In the genomic region with DNA sequence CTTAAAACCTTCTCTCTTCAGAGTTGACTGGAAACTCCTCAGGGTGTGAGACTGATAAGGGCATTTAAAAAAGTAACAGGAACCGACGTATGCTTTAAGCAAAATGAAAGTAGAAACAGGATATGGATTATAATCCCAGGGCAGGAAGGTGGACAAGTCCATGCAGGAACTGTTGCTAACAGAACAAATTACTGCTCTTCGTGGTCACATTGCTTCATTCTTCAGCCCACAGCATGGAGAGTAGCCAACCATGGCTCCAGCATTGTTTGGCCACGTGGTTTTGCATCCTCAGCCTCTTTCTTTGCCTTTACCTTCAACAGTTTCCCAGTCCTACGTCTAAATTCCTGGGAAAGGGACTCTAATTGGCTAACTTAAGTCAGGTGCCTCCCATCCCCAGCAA, we compare ENCODE assay signal across 21 cellular contexts.
DNase-seq lines count a peak whose midpoint lies in the region; ATAC-seq, FAIRE-seq and TF ChIP-seq lines count a peak whose summit lies in the region.
"Had no signal": no experiment of that assay in that cellular context is flagged by ENCODE, and none has a peak within 500 bp of the region (broad histone marks: within the 10 kb centered on the region; RNA-seq: fewer than 3 reads in every experiment).

No MANE protein-coding gene starts in this region.

- H3K27ac ChIP-seq in HepG2 (ENCODE audit: extremely low read length, insufficient read depth, low read length) (no peak overlapping the region), right lobe of liver (no peak overlapping the region), H1 (ENCODE audit: low read depth, low read length) (no peak overlapping the region), tibial nerve (no peak overlapping the region)

- H3K36me3 Mint-ChIP-seq in nephron (ENCODE audit: low read depth), result no peaks in the 10 kb centered on the region
- no peaks in the 10 kb centered on the region for H3K36me3 Mint-ChIP-seq in endothelial cell (ENCODE audit: low read depth, unreplicated experiment)
- H3K36me3 Mint-ChIP-seq: CD14-positive monocyte had no signal

- 0% methylated on average over 5 of the region's 5 CpGs for WGBS in HepG2 (ENCODE audit: low lambda C conversion rate)
- WGBS in right lobe of liver (ENCODE audit: insufficient coverage, low coverage, low lambda C conversion rate, missing lambda C conversion rate), result 37% methylated on average over 5 of the region's 5 CpGs
- WGBS in H1 (ENCODE audit: extremely low coverage in 1 of 2, insufficient coverage in 1 of 2, insufficient read length in 1 of 2, insufficient replicate concordance in 2 of 2, low coverage in 1 of 2, low lambda C conversion rate in 2 of 2, missing lambda C conversion rate in 1 of 2), 2 experiments, result 85% methylated on average over 5 of the region's 5 CpGs; no CpG with 5 or more reads in 1 of the 2 experiments
- 47 to 57% methylated on average over 5 of the region's 5 CpGs for WGBS in tibial nerve, 2 donors

- TF ChIP-seq CTCF in HepG2 (CRISPR knock-in tag; IDR thresholded peaks at IDR 0.05) (no peak), right lobe of liver (IDR thresholded peaks at IDR 0.05) (no peak), H1 (IDR thresholded peaks at IDR 0.05; ENCODE audit: control extremely low read depth in 1 of 3, insufficient read depth in 1 of 3, low read depth in 1 of 3, low read length in 3 of 3) (no peak), nephron (IDR thresholded peaks at IDR 0.05; ENCODE audit: unreplicated experiment in 3 of 3) (no peak), endothelial cell (IDR thresholded peaks at IDR 0.05; ENCODE audit: unreplicated experiment) (no peak), tibial nerve (IDR thresholded peaks at IDR 0.05) (no peak)

- ATAC-seq in HepG2, result no peak
- ATAC-seq in right lobe of liver, result no peak
- ATAC-seq in GM18505 (IDR thresholded peaks at IDR 0.05; ENCODE audit: unreplicated experiment), result no peak
- ATAC-seq: HCT116, PC-3 had no signal

- H3K9me3 ChIP-seq in HepG2 (ENCODE audit: low read length) (no peaks in the 10 kb centered on the region; the same call in none of the 2 replicates), right lobe of liver (no peaks in the 10 kb centered on the region), H1 (ENCODE audit: insufficient read depth in 2 of 2, low read depth in 1 of 2, low read length in 1 of 2) (peaks cover 0 to 4% of the 10 kb centered on the region in 2 experiments), tibial nerve (peaks cover 0 to 4% (median 0%) of the 10 kb centered on the region in 4 donors)

- no peaks in the 10 kb centered on the region for H3K36me3 ChIP-seq in HepG2 (replicated peaks in 1 of 2; ENCODE audit: control insufficient read depth in 1 of 2, insufficient read depth in 2 of 2, low read length in 2 of 2)
- no peaks in the 10 kb centered on the region for H3K36me3 ChIP-seq in right lobe of liver
- H3K36me3 ChIP-seq in H1 (ENCODE audit: control insufficient read depth in 2 of 4, insufficient read depth in 4 of 4, low read length in 3 of 4), result no peaks in the 10 kb centered on the region; a peak in 1 of 8 replicates
- H3K36me3 ChIP-seq in tibial nerve, result no peaks in the 10 kb centered on the region

- H3K4me2 ChIP-seq in HepG2 (ENCODE audit: low read depth, low read length) (no peak overlapping the region), H1 (ENCODE audit: insufficient read depth in 1 of 2, low read depth in 2 of 2, low read length in 2 of 2) (no peak overlapping the region)

- H3K4ac ChIP-seq in H1 (replicated peaks; ENCODE audit: insufficient read length, low read depth, low read length), result no peak overlapping the region

- no peak overlapping the region for H2BK5ac ChIP-seq in H1 (ENCODE audit: low read depth, low read length)

- H3K4me1 Mint-ChIP-seq in nephron, result peaks cover 5% of the 10 kb centered on the region
- H3K4me1 Mint-ChIP-seq in endothelial cell (ENCODE audit: unreplicated experiment), result no peaks in the 10 kb centered on the region
- H3K4me1 Mint-ChIP-seq: CD14-positive monocyte had no signal

- no peak overlapping the region for H2AK5ac ChIP-seq in H1 (ENCODE audit: low read depth, low read length)

- H3K9me3 Mint-ChIP-seq in nephron (no peaks in the 10 kb centered on the region), endothelial cell (ENCODE audit: unreplicated experiment) (peaks cover 21% of the 10 kb centered on the region)

- H4K91ac ChIP-seq in H1 (replicated peaks; ENCODE audit: insufficient read length, low read length), result no peak overlapping the region

- H3K18ac ChIP-seq in H1 (ENCODE audit: extremely low read depth, low read length), result no peak overlapping the region

- BruUV-seq in HepG2 (replicated peaks; lab: Mats Ljungman, UMichigan), result no TSS peak

- no peak overlapping the region for H2BK12ac ChIP-seq in H1 (ENCODE audit: low read depth, low read length)

- no peaks in the 10 kb centered on the region for H3K4me1 ChIP-seq in HepG2 (ENCODE audit: insufficient read depth, low read length)
- no peaks in the 10 kb centered on the region for H3K4me1 ChIP-seq in right lobe of liver
- H3K4me1 ChIP-seq in H1 (replicated peaks in 1 of 4; ENCODE audit: control insufficient read depth in 3 of 4, insufficient read depth in 4 of 4, low read length in 3 of 4), result no peaks in the 10 kb centered on the region
- no peaks in the 10 kb centered on the region for H3K4me1 ChIP-seq in tibial nerve

- in situ Hi-C loops in HepG2 (cut with HindIII; ENCODE audit: extremely low pct_ligation_motif_present, low pct_unique_long_range_greater_than_20kb), result no loop called here

- TF ChIP-seq EP300 in HepG2 (IDR thresholded peaks at IDR 0.05; ENCODE audit: low read depth in 2 of 2, low read length in 2 of 2) (no peak), HepG2 (CRISPR knock-in tag; IDR thresholded peaks at IDR 0.05; ENCODE audit: borderline replicate concordance) (no peak), H1 (IDR thresholded peaks at IDR 0.05; ENCODE audit: borderline replicate concordance in 1 of 2, low read depth in 2 of 2, low read length in 2 of 2) (no peak), tibial nerve (IDR thresholded peaks at IDR 0.05) (no peak)

- no peak overlapping the region for H3K9ac ChIP-seq in HepG2 (ENCODE audit: insufficient read depth, low read depth, low read length)
- H3K9ac ChIP-seq in H1 (replicated peaks in 1 of 4; ENCODE audit: extremely low read depth in 1 of 4, low read depth in 3 of 4, low read length in 3 of 4), result no peak overlapping the region

- no peak overlapping the region for H3K23ac ChIP-seq in H1 (ENCODE audit: insufficient read length)

- H3K56ac ChIP-seq in H1 (replicated peaks; ENCODE audit: insufficient read length, low read depth, low read length), result no peak overlapping the region

- H3K79me2 ChIP-seq in HepG2 (ENCODE audit: insufficient read depth, low read length) (no peaks in the 10 kb centered on the region), H1 (ENCODE audit: control insufficient read depth in 1 of 2, insufficient read depth in 2 of 2, low read length in 2 of 2) (no peaks in the 10 kb centered on the region)

- H3K27ac Mint-ChIP-seq in nephron (peak overlapping the region in 2 of 3 experiments; percentile 23 to 94), endothelial cell (ENCODE audit: unreplicated experiment) (no peak overlapping the region)
- H3K27ac Mint-ChIP-seq: CD14-positive monocyte had no signal

- no peak overlapping the region for H4K8ac ChIP-seq in H1 (ENCODE audit: extremely low read depth, insufficient read depth, low read length)

- H2BK15ac ChIP-seq in H1 (ENCODE audit: low read length), result no peak overlapping the region

- no peak overlapping the region for H2BK20ac ChIP-seq in H1 (ENCODE audit: low read length)

- no peaks in the 10 kb centered on the region for H3K23me2 ChIP-seq in H1 (ENCODE audit: low read depth, low read length)

- no peak overlapping the region for H2BK120ac ChIP-seq in H1 (replicated peaks; ENCODE audit: low read depth, low read length)

- no peak overlapping the region for H4K5ac ChIP-seq in H1 (ENCODE audit: insufficient read length, low read depth, low read length)

- DNase-seq in HepG2 (ENCODE audit: low spot score) (no peak), right lobe of liver (no peak), H1 (ENCODE audit: low read depth in 1 of 2, low spot score in 2 of 2) (no peak), cerebellum (ENCODE audit: low spot score) (no peak), endothelial cell (ENCODE audit: low spot score) (no peak), tibial nerve (ENCODE audit: low spot score in 2 of 2) (no peak)
- DNase-seq: 8988T, COR-L47, DMS 273 treated with DMSO at 0.1 percent for 48 hours, GDM1, Kasumi-1, NCI-H1105, NCI-H2081 treated with DMSO at 0.1 percent for 48 hours, NCI-H748 treated with DMSO at 0.1 percent for 48 hours, PC-3, RPMI8226, SIG-M5 had no signal

- TF ChIP-seq POLR2A in HepG2 (IDR thresholded peaks at IDR 0.05; ENCODE audit: insufficient read depth in 1 of 2, low read depth in 2 of 2, low read length in 2 of 2) (no peak), right lobe of liver (IDR thresholded peaks at IDR 0.05) (no peak), H1 (IDR thresholded peaks at IDR 0.05; ENCODE audit: control extremely low read depth in 1 of 2, low read depth in 2 of 2, low read length in 2 of 2) (no peak), GM18505 (IDR thresholded peaks at IDR 0.05; ENCODE audit: borderline replicate concordance, extremely low read depth, insufficient read depth, insufficient read length) (no peak), tibial nerve (IDR thresholded peaks at IDR 0.05) (no peak)

- intact Hi-C loops in HepG2 (cut with micrococcal nuclease; ENCODE audit: unreplicated experiment), result no loop called here
- intact Hi-C loops in right lobe of liver (cut with DNase I), result no loop called here

- H4K20me1 ChIP-seq in HepG2 (ENCODE audit: insufficient read depth, low read length) (no peaks in the 10 kb centered on the region), H1 (replicated peaks in 1 of 2; ENCODE audit: control insufficient read depth in 1 of 2, insufficient read depth in 2 of 2, low read length in 2 of 2) (no peaks in the 10 kb centered on the region)

- H3K4me3 Mint-ChIP-seq in nephron, result no peak overlapping the region
- H3K4me3 Mint-ChIP-seq in endothelial cell (ENCODE audit: unreplicated experiment), result no peak overlapping the region
- H3K4me3 Mint-ChIP-seq: CD14-positive monocyte had no signal

- no peaks in the 10 kb centered on the region for H3K27me3 Mint-ChIP-seq in nephron (ENCODE audit: low read depth)
- H3K27me3 Mint-ChIP-seq in endothelial cell (ENCODE audit: unreplicated experiment), result no peaks in the 10 kb centered on the region

- FAIRE-seq in HepG2 (lab: Jason Lieb, UNC) (no peak), H1 (lab: Jason Lieb, UNC) (no peak)

- H3K79me1 ChIP-seq in H1 (ENCODE audit: low read depth, low read length), result no peaks in the 10 kb centered on the region

- CTCF ChIA-PET in HepG2 (lab: Yijun Ruan, JAX; ENCODE audit: low intra/inter-chr PET ratio, low total read pairs), result no interaction called here
- CTCF ChIA-PET in H1 (lab: Charles Lee; ENCODE audit: partially characterized antibody), result no interaction called here

- TF ChIP-seq RAD21 in HepG2 (CRISPR knock-in tag; IDR thresholded peaks at IDR 0.05), result no peak
- TF ChIP-seq RAD21 in H1 (IDR thresholded peaks at IDR 0.05 in 1 of 2, conservative IDR thresholded peaks at IDR 0.05 in 1 of 2; ENCODE audit: low read depth in 2 of 2, low read length in 2 of 2), result no peak

- H2AFZ ChIP-seq in HepG2 (ENCODE audit: low read length) (no peak overlapping the region), H1 (ENCODE audit: low read length) (0 out of 2 replicates have a peak overlapping the region, but pooled peaks have one; percentile 21)

- POLR2A ChIA-PET in HepG2 (lab: Yijun Ruan, JAX), result no interaction called here
- POLR2A ChIA-PET in H1 (lab: Charles Lee; ENCODE audit: partially characterized antibody), result no interaction called here

- H3K27me3 ChIP-seq in HepG2 (ENCODE audit: control insufficient read depth in 1 of 2, insufficient read depth in 2 of 2, low read length in 2 of 2) (no peaks in the 10 kb centered on the region), right lobe of liver (no peaks in the 10 kb centered on the region), H1 (replicated peaks in 1 of 4; ENCODE audit: control insufficient read depth in 3 of 4, extremely low read depth in 1 of 4, insufficient read depth in 3 of 4, low read length in 3 of 4) (no peaks in the 10 kb centered on the region), tibial nerve (no peaks in the 10 kb centered on the region)

- H3K14ac ChIP-seq in H1 (ENCODE audit: insufficient read length), result no peak overlapping the region

- no peak overlapping the region for H3K4me3 ChIP-seq in HepG2 (replicated peaks in 1 of 3; ENCODE audit: insufficient read depth in 1 of 3, low read depth in 2 of 3, low read length in 3 of 3)
- H3K4me3 ChIP-seq in right lobe of liver, result no peak overlapping the region
- H3K4me3 ChIP-seq in H1 (ENCODE audit: extremely low read depth in 1 of 4, insufficient read depth in 2 of 4, low read depth in 3 of 4, low read length in 4 of 4), result no peak overlapping the region
- no peak overlapping the region for H3K4me3 ChIP-seq in tibial nerve
